17 cellular contexts compared by ENCODE assay signal in genomic region chr22:50258361-50259292, GRCh38. TPM values are rescaled to one million over a fixed set of nuclear protein-coding genes. Genes with fewer than 3 reads are reported as not detected.
DNase-seq lines count a peak whose midpoint lies in the region; ATAC-seq lines count a peak whose summit lies in the region.
"Had no signal": no experiment of that assay in that cellular context is flagged by ENCODE, and none has a peak within 500 bp of the region (broad histone marks: within the 10 kb centered on the region; RNA-seq: fewer than 3 reads in every experiment).

No MANE protein-coding gene starts in this region.

- CTCF ChIA-PET in activated CD4-positive, alpha-beta T cell treated with anti-CD3 and anti-CD28 coated beads, Interleukin-2, amount 10 ng/mL, durations not matched to agents 7 days and 5 days (lab: Charles Lee): interaction anchor here (0.8 to 1.6 kb wide), 2 partner anchors 8 to 18 kb away, joined by 4 to 6 read pairs; partner anchors contain the start of gene HDAC10

- POLR2A ChIA-PET in activated CD4-positive, alpha-beta T cell treated with anti-CD3 and anti-CD28 coated beads, Interleukin-2, amount 10 ng/mL, durations not matched to agents 7 days and 5 days (lab: Charles Lee): no interaction called here

- no peak overlapping the region for H3K4me3 Mint-ChIP-seq in activated CD4-positive, alpha-beta T cell treated with anti-CD3 and anti-CD28 coated beads, Interleukin-2, amount 10 ng/mL, durations not matched to agents 7 days and 5 days
- no peak overlapping the region for H3K4me3 Mint-ChIP-seq in stimulated activated naive B cell treated with anti-CD40 and anti-IgM and Interleukin-4, amounts not matched to agents 10 μg/mL and 1 μg/mL and 100 μg/mL, for 72 hours
- H3K4me3 Mint-ChIP-seq: activated naive CD8-positive, alpha-beta T cell treated with anti-CD3 and anti-CD28 coated beads, Interleukin-2, amount 10 ng/mL, durations not matched to agents 7 days and 5 days; activated T-cell treated with anti-CD3 and anti-CD28 coated beads, Interleukin-2, amount 50 U/mL, for 24 hours; immature natural killer cell; stimulated activated naive CD8-positive, alpha-beta T cell treated with anti-CD3 and anti-CD28 coated beads, Interleukin-15, Interleukin-2, amounts not matched to agents 100 ng/mL and 50 ng/mL, for 24 hours; T-helper 1 cell treated with Interleukin-12 subunit alpha and Interleukin-12 subunit beta and Interleukin-4 antibody, amounts not matched to agents 30 μg/mL and 1 μg/mL, for 36 hours had no signal

- H3K27ac Mint-ChIP-seq in activated CD4-positive, alpha-beta T cell treated with anti-CD3 and anti-CD28 coated beads, Interleukin-2, amount 10 ng/mL, durations not matched to agents 7 days and 5 days: peak overlapping the region; percentile 13
- H3K27ac Mint-ChIP-seq in stimulated activated naive B cell treated with anti-CD40 and anti-IgM and Interleukin-4, amounts not matched to agents 10 μg/mL and 1 μg/mL and 100 μg/mL, for 72 hours: peak overlapping the region; percentile 25
- H3K27ac Mint-ChIP-seq: activated naive CD8-positive, alpha-beta T cell treated with anti-CD3 and anti-CD28 coated beads, Interleukin-2, amount 10 ng/mL, durations not matched to agents 7 days and 5 days; activated T-cell treated with anti-CD3 and anti-CD28 coated beads, Interleukin-2, amount 50 U/mL, for 24 hours; immature natural killer cell; stimulated activated naive CD8-positive, alpha-beta T cell treated with anti-CD3 and anti-CD28 coated beads, Interleukin-15, Interleukin-2, amounts not matched to agents 100 ng/mL and 50 ng/mL, for 24 hours; T-helper 1 cell treated with Interleukin-12 subunit alpha and Interleukin-12 subunit beta and Interleukin-4 antibody, amounts not matched to agents 30 μg/mL and 1 μg/mL, for 36 hours had no signal

- intact Hi-C loops in left ventricle myocardium superior (cut with micrococcal nuclease): no loop called here

- peak; percentile 83 for ATAC-seq in left ventricle myocardium superior
- no peak for ATAC-seq in stimulated activated naive B cell treated with anti-CD40 and anti-IgM and Interleukin-4, amounts not matched to agents 10 μg/mL and 1 μg/mL and 100 μg/mL, for 72 hours (replicated peaks)
- no peak for ATAC-seq in GM21619 (IDR thresholded peaks at IDR 0.05; ENCODE audit: unreplicated experiment)
- ATAC-seq in GM19463 (IDR thresholded peaks at IDR 0.05; ENCODE audit: unreplicated experiment): no peak

- peaks cover 6% of the 10 kb centered on the region for H3K4me1 Mint-ChIP-seq in activated CD4-positive, alpha-beta T cell treated with anti-CD3 and anti-CD28 coated beads, Interleukin-2, amount 10 ng/mL, durations not matched to agents 7 days and 5 days
- peaks cover 12 to 22% of the 10 kb centered on the region in 2 donors for H3K4me1 Mint-ChIP-seq in stimulated activated naive B cell treated with anti-CD40 and anti-IgM and Interleukin-4, amounts not matched to agents 10 μg/mL and 1 μg/mL and 100 μg/mL, for 72 hours

- DNase-seq in activated CD4-positive, alpha-beta T cell treated with anti-CD3 and anti-CD28 coated beads, Interleukin-2, amount 10 ng/mL, durations not matched to agents 7 days and 5 days: no peak
- DNase-seq in activated CD4-positive, alpha-beta T cell treated with anti-CD3 and anti-CD28 coated beads, Interleukin-2, amount 50 U/mL, for 4 hours: no peak
- DNase-seq in left ventricle myocardium superior: peak; percentile 79
- no peak for DNase-seq in stimulated activated naive B cell treated with anti-CD40 and anti-IgM and Interleukin-4, amounts not matched to agents 10 μg/mL and 1 μg/mL and 100 μg/mL, for 72 hours
- DNase-seq: ACHN; activated naive CD8-positive, alpha-beta T cell treated with anti-CD3 and anti-CD28 coated beads, Interleukin-2, amount 10 ng/mL, durations not matched to agents 7 days and 5 days; activated T-cell treated with anti-CD3 and anti-CD28 coated beads, Interleukin-2, amount 50 U/mL, for 24 hours; cerebellar nuclear complex; immature natural killer cell; mesendoderm; NCI-H1930; NCI-H524; uterus had no signal

- H3K9me3 Mint-ChIP-seq in activated CD4-positive, alpha-beta T cell treated with anti-CD3 and anti-CD28 coated beads, Interleukin-2, amount 10 ng/mL, durations not matched to agents 7 days and 5 days: no peaks in the 10 kb centered on the region
- H3K9me3 Mint-ChIP-seq in stimulated activated naive B cell treated with anti-CD40 and anti-IgM and Interleukin-4, amounts not matched to agents 10 μg/mL and 1 μg/mL and 100 μg/mL, for 72 hours: no peaks in the 10 kb centered on the region
- H3K9me3 Mint-ChIP-seq: activated naive CD8-positive, alpha-beta T cell treated with anti-CD3 and anti-CD28 coated beads, Interleukin-2, amount 10 ng/mL, durations not matched to agents 7 days and 5 days; activated T-cell treated with anti-CD3 and anti-CD28 coated beads, Interleukin-2, amount 50 U/mL, for 24 hours; immature natural killer cell; stimulated activated naive CD8-positive, alpha-beta T cell treated with anti-CD3 and anti-CD28 coated beads, Interleukin-15, Interleukin-2, amounts not matched to agents 100 ng/mL and 50 ng/mL, for 24 hours; T-helper 1 cell treated with Interleukin-12 subunit alpha and Interleukin-12 subunit beta and Interleukin-4 antibody, amounts not matched to agents 30 μg/mL and 1 μg/mL, for 36 hours had no signal

- no peaks in the 10 kb centered on the region for H3K36me3 Mint-ChIP-seq in activated CD4-positive, alpha-beta T cell treated with anti-CD3 and anti-CD28 coated beads, Interleukin-2, amount 10 ng/mL, durations not matched to agents 7 days and 5 days (ENCODE audit: low read depth)
- H3K36me3 Mint-ChIP-seq in stimulated activated naive B cell treated with anti-CD40 and anti-IgM and Interleukin-4, amounts not matched to agents 10 μg/mL and 1 μg/mL and 100 μg/mL, for 72 hours: peaks cover 0 to 3% of the 10 kb centered on the region in 2 donors
- H3K36me3 Mint-ChIP-seq: activated naive CD8-positive, alpha-beta T cell treated with anti-CD3 and anti-CD28 coated beads, Interleukin-2, amount 10 ng/mL, durations not matched to agents 7 days and 5 days; immature natural killer cell had no signal

- H3K27me3 Mint-ChIP-seq in activated CD4-positive, alpha-beta T cell treated with anti-CD3 and anti-CD28 coated beads, Interleukin-2, amount 10 ng/mL, durations not matched to agents 7 days and 5 days: peaks cover 15% of the 10 kb centered on the region
- peaks cover 15 to 39% of the 10 kb centered on the region in 2 donors for H3K27me3 Mint-ChIP-seq in stimulated activated naive B cell treated with anti-CD40 and anti-IgM and Interleukin-4, amounts not matched to agents 10 μg/mL and 1 μg/mL and 100 μg/mL, for 72 hours

RNA-seq across cellular contexts. Expression of gene MAPK12, which starts 2.9 kb away (rescaled TPM):
- total RNA-seq in activated CD4-positive, alpha-beta T cell treated with anti-CD3 and anti-CD28 coated beads, Interleukin-2, amount 10 ng/mL, durations not matched to agents 7 days and 5 days: 1 to 10 TPM; 2.9 TPM
- total RNA-seq in left ventricle myocardium superior: 15.8 TPM

RNA-seq across cellular contexts. Expression of gene HDAC10, which starts 7.6 kb away (rescaled TPM):
- 10 to 100 TPM; 68.3 to 93.6 TPM for total RNA-seq in activated CD4-positive, alpha-beta T cell treated with anti-CD3 and anti-CD28 coated beads, Interleukin-2, amount 10 ng/mL, durations not matched to agents 7 days and 5 days
- 12.7 TPM for total RNA-seq in left ventricle myocardium superior

RNA-seq across cellular contexts. Expression of gene MAPK11, which starts 11.6 kb away (rescaled TPM):
- 10 to 100 TPM; 10.7 to 12.6 TPM for total RNA-seq in activated CD4-positive, alpha-beta T cell treated with anti-CD3 and anti-CD28 coated beads, Interleukin-2, amount 10 ng/mL, durations not matched to agents 7 days and 5 days
- 9.1 TPM for total RNA-seq in left ventricle myocardium superior

RNA-seq across cellular contexts. Expression of gene TUBGCP6, which starts 13.8 kb away (rescaled TPM):
- 10 to 100 TPM; 62.9 to 71.4 TPM for total RNA-seq in activated CD4-positive, alpha-beta T cell treated with anti-CD3 and anti-CD28 coated beads, Interleukin-2, amount 10 ng/mL, durations not matched to agents 7 days and 5 days
- total RNA-seq in left ventricle myocardium superior: 18.4 TPM

RNA-seq across cellular contexts. Expression of gene PLXNB2, which starts 48.8 kb away (rescaled TPM):
- total RNA-seq in activated CD4-positive, alpha-beta T cell treated with anti-CD3 and anti-CD28 coated beads, Interleukin-2, amount 10 ng/mL, durations not matched to agents 7 days and 5 days: 10 to 100 TPM; 10.7 to 11.1 TPM
- 81.7 TPM for total RNA-seq in left ventricle myocardium superior
